In the genomic region with DNA sequence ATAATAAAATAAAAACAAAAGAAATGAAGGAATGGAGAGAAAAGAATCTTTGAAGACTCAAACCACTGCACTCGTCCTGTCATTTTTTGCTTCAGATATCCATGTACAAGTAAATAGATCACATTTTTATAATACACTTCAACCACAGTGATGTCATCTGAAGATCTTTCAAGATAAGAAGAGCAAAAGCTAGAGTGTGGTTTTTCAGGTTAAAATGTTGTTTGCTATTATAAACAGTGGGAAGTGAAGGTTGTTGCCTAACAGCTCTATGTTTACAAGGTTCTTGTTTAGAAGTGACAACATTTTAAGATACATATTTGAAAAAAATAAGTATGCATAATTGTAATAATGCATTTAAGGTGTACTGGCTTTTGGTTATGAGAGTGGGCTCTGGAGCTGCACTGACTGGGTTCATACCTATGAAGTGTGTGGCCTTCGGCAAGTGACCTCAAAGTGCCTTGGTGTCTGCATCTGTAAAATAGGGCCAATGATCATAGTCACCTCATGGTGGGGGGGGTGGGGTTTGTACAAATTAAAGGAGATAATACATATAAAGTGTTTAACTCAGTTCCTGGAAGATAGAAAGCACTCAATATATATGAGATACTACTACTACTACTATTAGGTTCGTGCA, we compare ENCODE assay signal across 13 cellular contexts. TPM values are rescaled to one million over a fixed set of nuclear protein-coding genes. Genes with fewer than 3 reads are reported as not detected.
DNase-seq lines count a peak whose midpoint lies in the region; ATAC-seq, FAIRE-seq and TF ChIP-seq lines count a peak whose summit lies in the region.
"Had no signal": no experiment of that assay in that cellular context is flagged by ENCODE, and none has a peak within 500 bp of the region (broad histone marks: within the 10 kb centered on the region; RNA-seq: fewer than 3 reads in every experiment).

No MANE protein-coding gene starts in this region.

- FAIRE-seq in small intestine (lab: Jason Lieb, UNC), result no peak
- FAIRE-seq: A549, GM12892 had no signal

- H3K79me2 ChIP-seq in PC-3 (ENCODE audit: low read length), result no peaks in the 10 kb centered on the region

- H3K27me3 Mint-ChIP-seq in activated CD4-positive, alpha-beta T cell treated with anti-CD3 and anti-CD28 coated beads for 36 hours, result no peaks in the 10 kb centered on the region
- no peaks in the 10 kb centered on the region for H3K27me3 Mint-ChIP-seq in activated naive CD8-positive, alpha-beta T cell

- no peaks in the 10 kb centered on the region for H3K9me3 Mint-ChIP-seq in activated CD4-positive, alpha-beta T cell treated with anti-CD3 and anti-CD28 coated beads for 36 hours (ENCODE audit: low read depth)
- H3K9me3 Mint-ChIP-seq in activated naive CD8-positive, alpha-beta T cell (ENCODE audit: low read depth), result no peaks in the 10 kb centered on the region

- intact Hi-C loops in activated CD4-positive, alpha-beta T cell treated with anti-CD3 and anti-CD28 coated beads for 36 hours (cut with DNase I, micrococcal nuclease), result loop anchor here (1.0 to 2.0 kb wide), 9 partner anchors 10 to 94 kb away; no protein-coding TSS in a partner anchor
- intact Hi-C loops in PC-3 (cut with micrococcal nuclease), result no loop called here
- intact Hi-C loops in Right ventricle myocardium inferior (cut with DNase I), result no loop called here

- POLR2A ChIA-PET in activated CD4-positive, alpha-beta T cell treated with anti-CD3 and anti-CD28 coated beads for 36 hours (lab: Charles Lee), result interaction anchor here (0.7 to 1.7 kb wide), 8 partner anchors 9 to 43 kb away, joined by 3 to 7 read pairs (median 4); no protein-coding TSS in a partner anchor
- POLR2A ChIA-PET in PC-3 (lab: Charles Lee; ENCODE audit: unreplicated experiment), result no interaction called here

- peaks cover 17% of the 10 kb centered on the region for H3K36me3 Mint-ChIP-seq in activated CD4-positive, alpha-beta T cell treated with anti-CD3 and anti-CD28 coated beads for 36 hours (ENCODE audit: low read depth)
- H3K36me3 Mint-ChIP-seq in activated naive CD8-positive, alpha-beta T cell, result no peaks in the 10 kb centered on the region

- H3K4me1 Mint-ChIP-seq in activated CD4-positive, alpha-beta T cell treated with anti-CD3 and anti-CD28 coated beads for 36 hours, result peaks cover 74% of the 10 kb centered on the region
- peaks cover 66% of the 10 kb centered on the region for H3K4me1 Mint-ChIP-seq in activated naive CD8-positive, alpha-beta T cell (ENCODE audit: low read depth)

- H3F3A ChIP-seq in PC-3 (ENCODE audit: low read length, unreplicated experiment), result no peaks in the 10 kb centered on the region

- no peak overlapping the region for H3K9ac ChIP-seq in PC-3 (ENCODE audit: low read length)

- H4K20me1 ChIP-seq in PC-3 (ENCODE audit: low read length), result no peaks in the 10 kb centered on the region

- TF ChIP-seq CTCF in PC-3 (conservative IDR thresholded peaks at IDR 0.05; ENCODE audit: low read depth, low read length), result no peak

- CTCF ChIA-PET in activated CD4-positive, alpha-beta T cell treated with anti-CD3 and anti-CD28 coated beads for 36 hours (lab: Charles Lee), result interaction anchor here (0.7 to 3.6 kb wide), 13 partner anchors 9 to 114 kb away, joined by 3 to 24 read pairs (median 3); no protein-coding TSS in a partner anchor
- CTCF ChIA-PET in PC-3 (lab: Charles Lee), result no interaction called here

- no peaks in the 10 kb centered on the region for H3K9me2 ChIP-seq in PC-3 (replicated peaks; ENCODE audit: low read length)

- no TSS peak for BruUV-seq in PC-3 (replicated peaks; lab: Mats Ljungman, UMichigan)

- ATAC-seq in activated CD4-positive, alpha-beta T cell treated with anti-CD3 and anti-CD28 coated beads for 36 hours, result peak; percentile 56
- ATAC-seq in PC-3 (peak; percentile 49), Right ventricle myocardium inferior (no peak), HG02885 (IDR thresholded peaks at IDR 0.05; ENCODE audit: poor library complexity, unreplicated experiment) (no peak)
- ATAC-seq: A549 had no signal

- H3K27ac Mint-ChIP-seq in activated CD4-positive, alpha-beta T cell treated with anti-CD3 and anti-CD28 coated beads for 36 hours, result peak overlapping the region; percentile 91
- peak overlapping the region; percentile 81 for H3K27ac Mint-ChIP-seq in activated naive CD8-positive, alpha-beta T cell

- no peaks in the 10 kb centered on the region for H3K27me3 ChIP-seq in PC-3 (ENCODE audit: low read length)
- H3K27me3 ChIP-seq in small intestine (ENCODE audit: control insufficient read depth in 2 of 2, insufficient read depth in 2 of 2, low read length in 2 of 2), result no peaks in the 10 kb centered on the region
- H3K27me3 ChIP-seq: testis had no signal

- H2AFZ ChIP-seq in PC-3 (ENCODE audit: low read length), result no peak overlapping the region

- no peaks in the 10 kb centered on the region for H3K9me3 ChIP-seq in PC-3 (ENCODE audit: low read length)
- H3K9me3 ChIP-seq in small intestine (ENCODE audit: control insufficient read depth, low read depth), result no peaks in the 10 kb centered on the region
- H3K9me3 ChIP-seq: A549, testis had no signal

- no peaks in the 10 kb centered on the region for H3K36me3 ChIP-seq in PC-3 (ENCODE audit: low read depth, low read length)
- H3K36me3 ChIP-seq in small intestine (ENCODE audit: control insufficient read depth in 2 of 2, insufficient read depth in 2 of 2, low read length in 2 of 2), result no peaks in the 10 kb centered on the region

- H3K27ac ChIP-seq in PC-3 (ENCODE audit: low read length) (no peak overlapping the region), small intestine (ENCODE audit: low read depth in 1 of 2, low read length in 1 of 2) (peak overlapping the region; percentile 11 to 22)
- H3K27ac ChIP-seq: A549, testis had no signal

- no peak overlapping the region for H3K4me2 ChIP-seq in PC-3 (ENCODE audit: low read length)
- H3K4me2 ChIP-seq: A549 had no signal

- H3K4me3 ChIP-seq in PC-3 (ENCODE audit: low read length) (no peak overlapping the region), small intestine (ENCODE audit: low read depth in 1 of 2, low read length in 2 of 2) (no peak overlapping the region)
- H3K4me3 ChIP-seq: A549, testis had no signal

- peak overlapping the region; percentile 42 for H3K4me3 Mint-ChIP-seq in activated CD4-positive, alpha-beta T cell treated with anti-CD3 and anti-CD28 coated beads for 36 hours
- peak overlapping the region; percentile 63 for H3K4me3 Mint-ChIP-seq in activated naive CD8-positive, alpha-beta T cell

- peak; percentile 67 for DNase-seq in activated CD4-positive, alpha-beta T cell treated with anti-CD3 and anti-CD28 coated beads for 36 hours
- DNase-seq in activated CD4-positive, alpha-beta T cell treated with anti-CD3 and anti-CD28 coated beads, Interleukin-2, amount 50 U/mL, for 1 hour, result no peak
- peak; percentile 81 for DNase-seq in PC-3
- peak; percentile 65 for DNase-seq in small intestine
- DNase-seq in Right ventricle myocardium inferior (ENCODE audit: missing footprints), result no peak
- no peak for DNase-seq in SHP77 (lab: John Stamatoyannopoulos, UW)
- DNase-seq: Karpas-422, NCI-H2107, testis had no signal

- H3K4me1 ChIP-seq in PC-3 (ENCODE audit: insufficient read depth, low read length), result peaks cover 12% of the 10 kb centered on the region
- H3K4me1 ChIP-seq in small intestine (ENCODE audit: control insufficient read depth in 2 of 2, insufficient read depth in 1 of 2, low read depth in 1 of 2, low read length in 1 of 2), result no peaks in the 10 kb centered on the region
- H3K4me1 ChIP-seq: A549, testis had no signal

- 46 to 63% (median 62%) methylated on average over 3 of the region's 3 CpGs for WGBS in small intestine, 3 donors

RNA-seq across cellular contexts. Expression of gene IL7R, which starts 45.5 kb away (rescaled TPM):
- 100 to 1,000 TPM; 236 to 246 TPM for total RNA-seq in activated CD4-positive, alpha-beta T cell treated with anti-CD3 and anti-CD28 coated beads for 36 hours
- total RNA-seq in PC-3 (2014; rRNA removed), result 7.1 and 7.4 TPM in 2 replicates
- 1 to 10 TPM; 2.9 to 8.0 (median 5.9) TPM for polyA plus RNA-seq in small intestine
- total RNA-seq in Right ventricle myocardium inferior, result 0.65 TPM

Comparison
In these comparisons a context has a peak if more than half of its experiments do, and no peak if none do; other contexts are left out.
1. DNase-seq: peak in activated CD4-positive, alpha-beta T cell treated with anti-CD3 and anti-CD28 coated beads for 36 hours (single experiment), PC-3 (single experiment) and small intestine (single experiment); none in activated CD4-positive, alpha-beta T cell treated with anti-CD3 and anti-CD28 coated beads, Interleukin-2, amount 50 U/mL, for 1 hour (single experiment), Right ventricle myocardium inferior (single experiment) and SHP77 (0 of 2).
2. ATAC-seq: peak in activated CD4-positive, alpha-beta T cell treated with anti-CD3 and anti-CD28 coated beads for 36 hours (single experiment) and PC-3 (single experiment); none in Right ventricle myocardium inferior (single experiment) and HG02885 (single experiment).
3. RNA of gene IL7R, which starts 45.5 kb away (total RNA-seq): 236 to 246 TPM in activated CD4-positive, alpha-beta T cell treated with anti-CD3 and anti-CD28 coated beads for 36 hours; 7.1 to 7.4 TPM in PC-3 and 0.65 TPM in Right ventricle myocardium inferior (single experiment); every median in the first group is over 10 times any median in the second.
4. intact Hi-C loops: an anchor here in activated CD4-positive, alpha-beta T cell treated with anti-CD3 and anti-CD28 coated beads for 36 hours (1.0 to 2.0 kb wide); none called in PC-3 and Right ventricle myocardium inferior.